ENCODE assay signal across 1 cellular context in genomic region chr6:31114540-31114876, GRCh38.
A peak's percentile ranks its signal among the peaks of the same experiment; 100 is the strongest.
TF ChIP-seq lines count a peak whose summit lies in the region.

Gene PSORS1C1, plus strand, starts transcription at chr6:31114800. Its CDS starts 14,833 bp downstream, at chr6:31129633.

TF ChIP-seq in SK-N-SH, 30 proteins besides CTCF, POLR2A, EP300 and RAD21 (continued from another document):
- peak; percentile 93; the same call in 1 of the 2 replicates for TF ChIP-seq FOSL2 (IDR thresholded peaks at IDR 0.05; ENCODE audit: borderline replicate concordance, low read depth)
- peak; percentile 53; the same call in 1 of the 2 replicates for TF ChIP-seq MAX (IDR thresholded peaks at IDR 0.05; ENCODE audit: low read depth)
- no peak for TF ChIP-seq GABPA (IDR thresholded peaks at IDR 0.05; ENCODE audit: low read depth)
- peak; percentile 41 for TF ChIP-seq ELF1 (IDR thresholded peaks at IDR 0.05)
- no peak for TF ChIP-seq FOXJ3 (CRISPR knock-in tag; IDR thresholded peaks at IDR 0.05)
- TF ChIP-seq PBX3 (IDR thresholded peaks at IDR 0.05): peak; percentile 55; the same call in 1 of the 2 replicates
- peak; percentile 89 for TF ChIP-seq JUND (IDR thresholded peaks at IDR 0.05)
- no peak for TF ChIP-seq RFX5 (IDR thresholded peaks at IDR 0.05; ENCODE audit: low read length)
- no peak for TF ChIP-seq RCOR1 (IDR thresholded peaks at IDR 0.05; ENCODE audit: low read length)
- TF ChIP-seq YY1 (IDR thresholded peaks at IDR 0.05; ENCODE audit: low read depth): 0 out of 2 replicates have a peak, but pooled peaks have one; percentile 16
- TF ChIP-seq ZBTB33 (IDR thresholded peaks at IDR 0.05; ENCODE audit: borderline replicate concordance, low read depth): no peak
- no peak for TF ChIP-seq NRF1 (IDR thresholded peaks at IDR 0.05; ENCODE audit: low read depth, low read length)
